ENCODE assay signal across 2 cellular contexts in the genomic region with DNA sequence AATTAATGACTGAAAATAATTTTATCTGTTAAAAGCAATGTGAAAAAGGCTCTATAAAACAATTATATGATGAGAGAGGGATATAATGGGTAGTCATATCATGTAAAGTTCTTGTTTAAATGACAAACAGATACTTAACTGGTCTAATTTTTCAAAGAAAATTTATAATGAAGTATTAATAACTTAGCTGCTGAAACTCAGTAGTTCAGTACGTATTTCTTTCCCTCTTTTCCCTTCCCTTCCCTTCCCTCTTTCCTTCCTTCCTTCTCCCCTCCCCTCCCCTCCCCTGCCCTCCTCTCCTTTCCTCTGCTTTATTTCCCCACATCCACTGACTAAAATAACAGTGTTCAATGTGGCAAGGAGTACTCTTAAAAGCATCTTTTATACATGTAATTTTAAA.
TF ChIP-seq lines count a peak whose summit lies in the region.

No MANE protein-coding gene starts in this region.

TF ChIP-seq in HepG2, 621 proteins besides CTCF, POLR2A, EP300 and RAD21:
- TF ChIP-seq, protein P1, sequence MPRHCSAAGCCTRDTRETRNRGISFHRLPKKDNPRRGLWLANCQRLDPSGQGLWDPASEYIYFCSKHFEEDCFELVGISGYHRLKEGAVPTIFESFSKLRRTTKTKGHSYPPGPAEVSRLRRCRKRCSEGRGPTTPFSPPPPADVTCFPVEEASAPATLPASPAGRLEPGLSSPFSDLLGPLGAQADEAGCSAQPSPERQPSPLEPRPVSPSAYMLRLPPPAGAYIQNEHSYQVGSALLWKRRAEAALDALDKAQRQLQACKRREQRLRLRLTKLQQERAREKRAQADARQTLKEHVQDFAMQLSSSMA (CRISPR knock-in tag; IDR thresholded peaks at IDR 0.05), result no peak
- no peak for TF ChIP-seq KDM2A (CRISPR knock-in tag; IDR thresholded peaks at IDR 0.05; ENCODE audit: borderline replicate concordance, low read depth)
- TF ChIP-seq ZNF598 (CRISPR knock-in tag; IDR thresholded peaks at IDR 0.05; ENCODE audit: borderline replicate concordance), result no peak
- peak; percentile 88 for TF ChIP-seq HNRNPK (IDR thresholded peaks at IDR 0.05; ENCODE audit: low read depth, low read length, poor library complexity, severe bottlenecking)
- TF ChIP-seq, protein P2, sequence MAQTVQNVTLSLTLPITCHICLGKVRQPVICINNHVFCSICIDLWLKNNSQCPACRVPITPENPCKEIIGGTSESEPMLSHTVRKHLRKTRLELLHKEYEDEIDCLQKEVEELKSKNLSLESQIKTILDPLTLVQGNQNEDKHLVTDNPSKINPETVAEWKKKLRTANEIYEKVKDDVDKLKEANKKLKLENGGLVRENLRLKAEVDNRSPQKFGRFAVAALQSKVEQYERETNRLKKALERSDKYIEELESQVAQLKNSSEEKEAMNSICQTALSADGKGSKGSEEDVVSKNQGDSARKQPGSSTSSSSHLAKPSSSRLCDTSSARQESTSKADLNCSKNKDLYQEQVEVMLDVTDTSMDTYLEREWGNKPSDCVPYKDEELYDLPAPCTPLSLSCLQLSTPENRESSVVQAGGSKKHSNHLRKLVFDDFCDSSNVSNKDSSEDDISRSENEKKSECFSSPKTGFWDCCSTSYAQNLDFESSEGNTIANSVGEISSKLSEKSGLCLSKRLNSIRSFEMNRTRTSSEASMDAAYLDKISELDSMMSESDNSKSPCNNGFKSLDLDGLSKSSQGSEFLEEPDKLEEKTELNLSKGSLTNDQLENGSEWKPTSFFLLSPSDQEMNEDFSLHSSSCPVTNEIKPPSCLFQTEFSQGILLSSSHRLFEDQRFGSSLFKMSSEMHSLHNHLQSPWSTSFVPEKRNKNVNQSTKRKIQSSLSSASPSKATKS (CRISPR knock-in tag; IDR thresholded peaks at IDR 0.05), result no peak
TF ChIP-seq in HepG2: peak in this region for 1.

TF ChIP-seq in K562, 482 proteins besides CTCF, POLR2A, EP300 and RAD21:
- TF ChIP-seq ZNF785 (CRISPR knock-in tag; IDR thresholded peaks at IDR 0.05) (no peak), PCBP2 (IDR thresholded peaks at IDR 0.05; ENCODE audit: low read depth, low read length, poor library complexity, severe bottlenecking) (peak; percentile 55)
TF ChIP-seq in K562: peak in this region for 1.
